17 cellular contexts compared by ENCODE assay signal in genomic region chr9:7369384-7369821, GRCh38.
"Had no signal": no experiment of that assay in that cellular context is flagged by ENCODE, and none has a peak within 500 bp of the region (broad histone marks: within the 10 kb centered on the region; RNA-seq: fewer than 3 reads in every experiment).

No MANE protein-coding gene starts in this region.

- H3K9me3 Mint-ChIP-seq: endodermal cell, naive B cell had no signal

- H3K27me3 Mint-ChIP-seq: activated CD8-positive, alpha-beta memory T cell treated with anti-CD3 and anti-CD28 coated beads, Interleukin-2, amount 10 ng/mL, durations not matched to agents 7 days and 5 days; naive B cell had no signal

- H3K27ac ChIP-seq: gastrocnemius medialis had no signal

- H3K36me3 Mint-ChIP-seq: activated CD8-positive, alpha-beta memory T cell treated with anti-CD3 and anti-CD28 coated beads, Interleukin-2, amount 10 ng/mL, durations not matched to agents 7 days and 5 days; naive B cell had no signal

- H3K4me3 ChIP-seq: gastrocnemius medialis, pancreas, transverse colon had no signal

- H3K4me1 Mint-ChIP-seq: activated CD8-positive, alpha-beta memory T cell treated with anti-CD3 and anti-CD28 coated beads, Interleukin-2, amount 10 ng/mL, durations not matched to agents 7 days and 5 days; naive B cell had no signal

- FAIRE-seq: astrocyte, bronchial epithelial cell, keratinocyte, pancreas had no signal

- H3K9me3 ChIP-seq: gastrocnemius medialis, pancreas, transverse colon had no signal

- H3K4me3 Mint-ChIP-seq: activated CD8-positive, alpha-beta memory T cell treated with anti-CD3 and anti-CD28 coated beads, Interleukin-2, amount 10 ng/mL, durations not matched to agents 7 days and 5 days; endodermal cell; naive B cell had no signal

- H3K36me3 ChIP-seq: gastrocnemius medialis, pancreas, transverse colon had no signal

- DNase-seq: activated CD4-positive, alpha-beta T cell treated with anti-CD3 and anti-CD28 coated beads for 1 hour; activated CD4-positive, alpha-beta T cell treated with anti-CD3 and anti-CD28 coated beads, Interleukin-2, amount 50 U/mL, for 48 hours; activated CD8-positive, alpha-beta memory T cell treated with anti-CD3 and anti-CD28 coated beads, Interleukin-2, amount 10 ng/mL, durations not matched to agents 7 days and 5 days; activated naive CD4-positive, alpha-beta T cell treated with anti-CD3 and anti-CD28 coated beads, Interleukin-2, amount 50 U/mL, for 16 hours; activated T-cell treated with anti-CD3 and anti-CD28 coated beads, Interleukin-2, amount 50 U/mL, for 1 hour; endodermal cell; gastrocnemius medialis; naive B cell; pancreas; stimulated activated CD4-positive, alpha-beta T cell treated with anti-CD3 and anti-CD28 coated beads, Interleukin-4, amount 100 ng/mL, for 1 hour; stimulated activated naive CD4-positive, alpha-beta T cell; T-helper 1 cell; T1000; transverse colon had no signal

- H3K27ac Mint-ChIP-seq: activated CD8-positive, alpha-beta memory T cell treated with anti-CD3 and anti-CD28 coated beads, Interleukin-2, amount 10 ng/mL, durations not matched to agents 7 days and 5 days; endodermal cell; naive B cell had no signal

- ATAC-seq: activated CD8-positive, alpha-beta memory T cell treated with anti-CD3 and anti-CD28 coated beads, Interleukin-2, amount 10 ng/mL, durations not matched to agents 7 days and 5 days; gastrocnemius medialis had no signal

- H3K27me3 ChIP-seq: gastrocnemius medialis, pancreas, transverse colon had no signal
